ENCODE assay signal across 17 cellular contexts in the genomic region with DNA sequence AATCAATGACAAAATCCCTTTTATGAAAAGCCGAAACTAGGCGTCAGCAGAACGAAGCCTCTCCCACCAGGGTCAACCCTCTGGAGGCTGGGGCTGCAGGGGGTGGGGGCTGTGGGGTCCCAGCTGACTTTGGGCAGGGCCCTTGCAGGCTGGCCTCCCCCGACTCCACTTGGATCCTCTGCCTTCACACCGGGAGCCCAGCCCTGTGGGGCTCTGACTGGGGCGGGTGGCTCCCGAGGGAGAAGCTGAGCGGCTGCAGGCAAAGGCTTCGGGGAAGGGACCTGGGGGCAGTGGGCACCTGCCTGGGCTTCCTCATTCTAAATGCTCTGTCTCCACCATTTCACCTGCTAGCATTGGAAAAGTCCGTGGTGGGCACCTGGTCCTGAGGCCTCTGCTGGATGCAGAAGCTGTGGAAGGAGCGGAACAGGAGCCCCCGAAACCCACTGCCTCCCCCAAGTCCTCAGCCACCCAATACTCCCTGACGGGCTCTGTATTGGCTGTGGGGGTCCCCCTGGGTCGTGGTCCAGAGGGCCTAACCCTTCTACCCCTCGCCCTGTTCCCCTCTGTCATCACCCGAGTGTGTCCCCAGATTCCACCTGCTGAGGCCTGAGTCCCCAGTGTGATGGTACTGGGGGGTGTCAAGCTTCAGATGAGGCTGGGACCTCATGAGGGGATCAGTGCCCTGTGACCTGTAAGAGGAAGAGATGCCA.
"Had no signal": no experiment of that assay in that cellular context is flagged by ENCODE, and none has a peak within 500 bp of the region (broad histone marks: within the 10 kb centered on the region; RNA-seq: fewer than 3 reads in every experiment).

No MANE protein-coding gene starts in this region.

- H3K27ac ChIP-seq: cardiac muscle cell, esophagus squamous epithelium, heart right ventricle, skin epidermis, thoracic aorta, WERI-Rb-1 had no signal

- ATAC-seq: effector memory CD8-positive, alpha-beta T cell; heart right ventricle; T-helper 17 cell had no signal

- H3K9me3 Mint-ChIP-seq: effector memory CD8-positive, alpha-beta T cell; immature natural killer cell; stimulated activated naive CD8-positive, alpha-beta T cell treated with anti-CD3 and anti-CD28 coated beads, Interleukin-15, amount 100 ng/mL, for 72 hours had no signal

- H3K27ac Mint-ChIP-seq: activated naive CD8-positive, alpha-beta T cell; effector memory CD8-positive, alpha-beta T cell; immature natural killer cell; nephron; progenitor cell of endocrine pancreas; stimulated activated naive CD8-positive, alpha-beta T cell treated with anti-CD3 and anti-CD28 coated beads, Interleukin-15, amount 100 ng/mL, for 72 hours had no signal

- H3K9me3 ChIP-seq: esophagus squamous epithelium, heart right ventricle, thoracic aorta had no signal

- H3K27me3 Mint-ChIP-seq: activated naive CD8-positive, alpha-beta T cell; stimulated activated naive CD8-positive, alpha-beta T cell treated with anti-CD3 and anti-CD28 coated beads, Interleukin-15, amount 100 ng/mL, for 72 hours; T-helper 17 cell had no signal

- H3K27me3 ChIP-seq: cardiac muscle cell, esophagus squamous epithelium had no signal

- H3K4me1 Mint-ChIP-seq: immature natural killer cell; nephron; stimulated activated naive CD8-positive, alpha-beta T cell treated with anti-CD3 and anti-CD28 coated beads, Interleukin-15, amount 100 ng/mL, for 72 hours had no signal

- H3K4me3 Mint-ChIP-seq: activated naive CD8-positive, alpha-beta T cell; effector memory CD8-positive, alpha-beta T cell; immature natural killer cell; nephron; stimulated activated naive CD8-positive, alpha-beta T cell treated with anti-CD3 and anti-CD28 coated beads, Interleukin-15, amount 100 ng/mL, for 72 hours; T-helper 17 cell had no signal

- DNase-seq: activated CD4-positive, alpha-beta T cell treated with anti-CD3 and anti-CD28 coated beads for 1 hour; effector memory CD8-positive, alpha-beta T cell; esophagus squamous epithelium; heart right ventricle; immature natural killer cell; mesendoderm; nucleus accumbens; stimulated activated CD4-positive, alpha-beta T cell treated with anti-CD3 and anti-CD28 coated beads, Interleukin-4, amount 100 ng/mL, for 1 hour; stimulated activated naive CD8-positive, alpha-beta T cell treated with anti-CD3 and anti-CD28 coated beads, Interleukin-15, amount 100 ng/mL, for 72 hours; WERI-Rb-1 had no signal

- H3K4me1 ChIP-seq: esophagus squamous epithelium, heart right ventricle had no signal

- H3K36me3 ChIP-seq: cardiac muscle cell, esophagus squamous epithelium, heart right ventricle, thoracic aorta, WERI-Rb-1 had no signal

- H3K4me3 ChIP-seq: cardiac muscle cell, esophagus squamous epithelium, heart right ventricle, skin epidermis, thoracic aorta had no signal

- H3K36me3 Mint-ChIP-seq: immature natural killer cell had no signal
